ENCODE assay signal across 29 cellular contexts in the genomic region with DNA sequence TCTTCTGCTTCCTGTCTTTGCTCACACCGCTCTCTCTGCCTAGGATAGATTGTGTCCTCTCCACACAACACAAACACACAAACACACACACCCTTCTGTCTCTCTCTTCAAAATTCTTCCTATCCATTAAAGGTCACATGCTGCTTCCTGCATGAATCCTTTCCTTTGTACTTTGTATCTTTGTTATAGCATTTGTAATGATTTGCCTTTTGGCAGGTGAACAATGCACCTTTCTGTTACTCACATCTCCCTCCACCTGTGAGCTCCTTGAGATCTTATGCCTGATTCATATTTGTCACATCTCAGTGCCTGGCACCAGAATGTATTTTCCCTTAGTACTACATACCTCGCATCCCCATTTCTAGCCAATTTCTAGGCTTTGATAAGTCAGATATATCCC.
"Had no signal": no experiment of that assay in that cellular context is flagged by ENCODE, and none has a peak within 500 bp of the region (broad histone marks: within the 10 kb centered on the region; RNA-seq: fewer than 3 reads in every experiment).

No MANE protein-coding gene starts in this region.

- H3K4me3 Mint-ChIP-seq: activated CD8-positive, alpha-beta T cell treated with anti-CD3 and anti-CD28 coated beads for 36 hours; activated naive CD4-positive, alpha-beta T cell treated with anti-CD3 and anti-CD28 coated beads, Interleukin-2, amount 10 ng/mL, durations not matched to agents 7 days and 5 days; activated naive CD8-positive, alpha-beta T cell; activated naive CD8-positive, alpha-beta T cell treated with anti-CD3 and anti-CD28 coated beads, Interleukin-2, amount 50 U/mL, for 24 hours had no signal

- ATAC-seq: activated CD8-positive, alpha-beta T cell treated with anti-CD3 and anti-CD28 coated beads for 36 hours; activated naive CD8-positive, alpha-beta T cell treated with anti-CD3 and anti-CD28 coated beads, Interleukin-2, amount 50 U/mL, for 24 hours; Right ventricle myocardium inferior had no signal

- H3K36me3 Mint-ChIP-seq: activated naive CD4-positive, alpha-beta T cell treated with anti-CD3 and anti-CD28 coated beads, Interleukin-2, amount 10 ng/mL, durations not matched to agents 7 days and 5 days; activated naive CD8-positive, alpha-beta T cell had no signal

- DNase-seq: activated CD4-positive, alpha-beta T cell treated with anti-CD3 and anti-CD28 coated beads for 1 hour; activated CD4-positive, alpha-beta T cell treated with anti-CD3 and anti-CD28 coated beads for 48 hours; activated CD4-positive, CD25-positive, alpha-beta regulatory T cell; activated CD8-positive, alpha-beta T cell treated with anti-CD3 and anti-CD28 coated beads for 36 hours; activated naive CD4-positive, alpha-beta T cell treated with anti-CD3 and anti-CD28 coated beads, Interleukin-2, amount 10 ng/mL, durations not matched to agents 7 days and 5 days; activated naive CD8-positive, alpha-beta T cell treated with anti-CD3 and anti-CD28 coated beads, Interleukin-2, amount 50 U/mL, for 24 hours; activated T-cell treated with anti-CD3 and anti-CD28 coated beads, Interleukin-2, amount 50 U/mL, for 1 hour; anterior cingulate cortex; brain microvascular endothelial cell; central memory CD4-positive, alpha-beta T cell; Kasumi-1; KG1; MM.1S; NCI-H1092 treated with DMSO at 0.1 percent for 48 hours; NCI-H1417; NCI-H146; NCI-H187; NCI-H2029 treated with DMSO at 0.1 percent for 48 hours; NCI-H345; NCI-H748 treated with DMSO at 0.1 percent for 48 hours; NK-92 treated with Interleukin-12 subunit alpha and Interleukin-12 subunit beta, amount 100 ng/mL, for 24 hours; PC-9; SIG-M5; SW 1271; T1000; WERI-Rb-1 had no signal

- H3K27ac ChIP-seq: brain microvascular endothelial cell, PC-9, RWPE1, WERI-Rb-1 had no signal

- H3K4me1 Mint-ChIP-seq: activated naive CD4-positive, alpha-beta T cell treated with anti-CD3 and anti-CD28 coated beads, Interleukin-2, amount 10 ng/mL, durations not matched to agents 7 days and 5 days; activated naive CD8-positive, alpha-beta T cell treated with anti-CD3 and anti-CD28 coated beads, Interleukin-2, amount 50 U/mL, for 24 hours had no signal

- H3K36me3 ChIP-seq: brain microvascular endothelial cell, WERI-Rb-1 had no signal

- H3K4me3 ChIP-seq: PC-9 had no signal

- H3K27ac Mint-ChIP-seq: activated CD8-positive, alpha-beta T cell treated with anti-CD3 and anti-CD28 coated beads for 36 hours; activated naive CD4-positive, alpha-beta T cell treated with anti-CD3 and anti-CD28 coated beads, Interleukin-2, amount 10 ng/mL, durations not matched to agents 7 days and 5 days; activated naive CD8-positive, alpha-beta T cell; activated naive CD8-positive, alpha-beta T cell treated with anti-CD3 and anti-CD28 coated beads, Interleukin-2, amount 50 U/mL, for 24 hours had no signal

- H3K9me3 Mint-ChIP-seq: activated CD8-positive, alpha-beta T cell treated with anti-CD3 and anti-CD28 coated beads for 36 hours; activated naive CD4-positive, alpha-beta T cell treated with anti-CD3 and anti-CD28 coated beads, Interleukin-2, amount 10 ng/mL, durations not matched to agents 7 days and 5 days; activated naive CD8-positive, alpha-beta T cell treated with anti-CD3 and anti-CD28 coated beads, Interleukin-2, amount 50 U/mL, for 24 hours had no signal
